Comparison of ENCODE assay signal across 8 cellular contexts in genomic region chr5:77852514-77853352, GRCh38.
DNase-seq lines count a peak whose midpoint lies in the region; TF ChIP-seq lines count a peak whose summit lies in the region.

No MANE protein-coding gene starts in this region.

- H3K36me3 Mint-ChIP-seq in activated naive CD4-positive, alpha-beta T cell treated with anti-CD3 and anti-CD28 coated beads, Interleukin-2, amount 50 U/mL, for 24 hours: no peaks in the 10 kb centered on the region

- H3K79me2 ChIP-seq in osteoblast (ENCODE audit: insufficient read depth, low read length): no peaks in the 10 kb centered on the region

- TF ChIP-seq CTCF in GM12865 (IDR thresholded peaks at IDR 0.05; ENCODE audit: insufficient read depth, low read depth, low read length, missing control alignments): no peak
- no peak for TF ChIP-seq CTCF in cardiac muscle cell (IDR thresholded peaks at IDR 0.05; ENCODE audit: low read depth, low read length)
- TF ChIP-seq CTCF in osteoblast (IDR thresholded peaks at IDR 0.05; ENCODE audit: extremely low read depth, low read depth, low read length): no peak

- no peaks in the 10 kb centered on the region for H4K20me1 ChIP-seq in osteoblast (ENCODE audit: insufficient read depth, low read length)

- peak overlapping the region; percentile 85 for H3K4me3 Mint-ChIP-seq in activated naive CD4-positive, alpha-beta T cell treated with anti-CD3 and anti-CD28 coated beads, Interleukin-2, amount 50 U/mL, for 24 hours

- peak overlapping the region; percentile 93 for H2AFZ ChIP-seq in osteoblast (ENCODE audit: low read length)

- H3K27me3 ChIP-seq in HAP-1 (ENCODE audit: low read depth): peaks cover 6% of the 10 kb centered on the region; the same call in 1 of the 2 replicates
- peaks cover 47% of the 10 kb centered on the region for H3K27me3 ChIP-seq in cardiac muscle cell
- peaks cover 2% of the 10 kb centered on the region for H3K27me3 ChIP-seq in osteoblast (ENCODE audit: insufficient read depth, low read length)

- H3K36me3 ChIP-seq in HAP-1 (replicated peaks) (no peaks in the 10 kb centered on the region), cardiac muscle cell (no peaks in the 10 kb centered on the region), osteoblast (ENCODE audit: insufficient read depth, low read length) (no peaks in the 10 kb centered on the region)

- H3K9me3 ChIP-seq in HAP-1: no peaks in the 10 kb centered on the region
- H3K9me3 ChIP-seq in cardiac muscle cell (ENCODE audit: low read depth): no peaks in the 10 kb centered on the region
- H3K9me3 ChIP-seq in osteoblast (ENCODE audit: low read depth, low read length): no peaks in the 10 kb centered on the region

- H3K4me2 ChIP-seq in osteoblast (ENCODE audit: insufficient read depth, low read length): peak overlapping the region; percentile 92

- H3K4me1 ChIP-seq in HAP-1: peaks cover 14% of the 10 kb centered on the region
- peaks cover 8% of the 10 kb centered on the region for H3K4me1 ChIP-seq in cardiac muscle cell (ENCODE audit: low read depth)
- H3K4me1 ChIP-seq in osteoblast (ENCODE audit: insufficient read depth, low read length): peaks cover 3% of the 10 kb centered on the region

- peak; percentile 92 for DNase-seq in GM12865 (ENCODE audit: low read depth)
- peak; percentile 36 to 81 for DNase-seq in HAP-1 (ENCODE audit: low spot score in 2 of 2)
- DNase-seq in NCI-H2029 treated with DMSO at 0.1 percent for 48 hours (lab: John Stamatoyannopoulos, UW): peak; percentile 41
- peak; percentile 82 to 85 for DNase-seq in cardiac muscle cell (ENCODE audit: low read depth in 1 of 2, low spot score in 1 of 2)
- peak; percentile 93 for DNase-seq in osteoblast (ENCODE audit: insufficient read length, low spot score, missing footprints)
- no peak for DNase-seq in NCI-H526 (lab: John Stamatoyannopoulos, UW)
- no peak for DNase-seq in NK-92 treated with Interleukin-12 subunit alpha and Interleukin-12 subunit beta, amount 100 ng/mL, for 24 hours (lab: John Stamatoyannopoulos, UW)

- H3K9me3 Mint-ChIP-seq in activated naive CD4-positive, alpha-beta T cell treated with anti-CD3 and anti-CD28 coated beads, Interleukin-2, amount 50 U/mL, for 24 hours: no peaks in the 10 kb centered on the region

- H3K4me3 ChIP-seq in GM12865 (ENCODE audit: low read depth, low read length): peak overlapping the region; percentile 64
- H3K4me3 ChIP-seq in HAP-1: peak overlapping the region; percentile 20
- peak overlapping the region; percentile 33 for H3K4me3 ChIP-seq in cardiac muscle cell
- H3K4me3 ChIP-seq in osteoblast (ENCODE audit: insufficient read depth, low read length): peak overlapping the region; percentile 74

- H3K27ac ChIP-seq in cardiac muscle cell (peak overlapping the region; percentile 5), osteoblast (ENCODE audit: low read depth, low read length) (no peak overlapping the region)

- no peak overlapping the region for H3K27ac Mint-ChIP-seq in activated naive CD4-positive, alpha-beta T cell treated with anti-CD3 and anti-CD28 coated beads, Interleukin-2, amount 50 U/mL, for 24 hours

- in situ Hi-C loops in HAP-1 (cut with MboI; ENCODE audit: low sequenced_read_pairs): no loop called here

- peaks cover 13% of the 10 kb centered on the region for H3K4me1 Mint-ChIP-seq in activated naive CD4-positive, alpha-beta T cell treated with anti-CD3 and anti-CD28 coated beads, Interleukin-2, amount 50 U/mL, for 24 hours

- H3K27me3 Mint-ChIP-seq in activated naive CD4-positive, alpha-beta T cell treated with anti-CD3 and anti-CD28 coated beads, Interleukin-2, amount 50 U/mL, for 24 hours: peaks cover 12% of the 10 kb centered on the region

Comparison
In these comparisons a context has a peak if more than half of its experiments do, and no peak if none do; other contexts are left out.
1. DNase-seq: peak in GM12865 (single experiment), HAP-1 (2 of 2), NCI-H2029 treated with DMSO at 0.1 percent for 48 hours (single experiment), cardiac muscle cell (2 of 2) and osteoblast (single experiment); none in NCI-H526 (0 of 2) and NK-92 treated with Interleukin-12 subunit alpha and Interleukin-12 subunit beta, amount 100 ng/mL, for 24 hours (single experiment).
2. H3K4me3 ChIP-seq: peak in every context shown above with its lines; median percentile 74 in osteoblast; 64 in GM12865; 33 in cardiac muscle cell; 20 in HAP-1.